Comparison of ENCODE assay signal across 19 cellular contexts in the genomic region with DNA sequence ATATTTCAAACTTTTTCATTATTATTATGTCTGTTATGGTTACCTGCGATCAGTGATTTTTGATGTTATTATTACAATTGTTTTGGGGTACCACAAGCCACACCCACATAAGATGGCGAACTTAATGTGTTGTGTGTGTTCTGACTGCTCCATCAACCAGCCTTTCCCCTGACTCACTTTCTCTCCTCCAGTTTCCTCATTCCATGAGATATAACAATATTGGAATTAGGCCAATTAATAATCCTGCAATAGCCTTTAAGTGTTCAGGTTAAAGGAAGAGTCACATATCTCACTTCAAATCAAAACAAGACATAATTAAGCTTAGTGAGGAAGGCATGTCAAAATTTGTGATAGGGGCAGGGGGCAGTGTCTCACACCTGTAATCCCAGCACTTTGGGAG. TPM values are rescaled to one million over a fixed set of nuclear protein-coding genes. Genes with fewer than 3 reads are reported as not detected.
"Had no signal": no experiment of that assay in that cellular context is flagged by ENCODE, and none has a peak within 500 bp of the region (broad histone marks: within the 10 kb centered on the region; RNA-seq: fewer than 3 reads in every experiment).

No MANE protein-coding gene starts in this region.

- DNase-seq: activated CD4-positive, alpha-beta memory T cell treated with anti-CD3 and anti-CD28 coated beads, Interleukin-2, amount 10 ng/mL, durations not matched to agents 7 days and 5 days; activated CD4-positive, alpha-beta T cell treated with anti-CD3 and anti-CD28 coated beads for 36 hours; activated effector memory CD4-positive, alpha-beta T cell treated with Interleukin-2 at 50 U/mL for 16 hours; activated naive CD4-positive, alpha-beta T cell treated with anti-CD3 and anti-CD28 coated beads, Interleukin-2, amount 50 U/mL, for 16 hours; activated T-cell treated with anti-CD3 and anti-CD28 coated beads, Interleukin-2, amount 50 U/mL, for 24 hours; gastrocnemius medialis; heart right ventricle; islet precursor cell; left ventricle myocardium superior; mesenchymal stem cell; naive thymus-derived CD8-positive, alpha-beta T cell; pancreas; stimulated activated CD4-positive, alpha-beta T cell treated with anti-CD3 and anti-CD28 coated beads, Interleukin-4, amount 100 ng/mL, for 1 hour; stimulated activated naive CD4-positive, alpha-beta T cell; T-helper 17 cell; tibial artery; WERI-Rb-1 had no signal

- ATAC-seq: activated CD4-positive, alpha-beta T cell treated with anti-CD3 and anti-CD28 coated beads for 36 hours; gastrocnemius medialis; heart right ventricle; left ventricle myocardium superior; naive thymus-derived CD8-positive, alpha-beta T cell; pancreas; T-helper 17 cell had no signal

- H3K4me3 ChIP-seq: gastrocnemius medialis, heart right ventricle, pancreas, tibial artery had no signal

- H3K9me3 ChIP-seq: gastrocnemius medialis, pancreas, tibial artery had no signal

- FAIRE-seq: colon, pancreas, urothelium cell line had no signal

- H3K4me1 ChIP-seq: pancreas, tibial artery had no signal

- H3K27ac ChIP-seq: gastrocnemius medialis, heart right ventricle, pancreas, tibial artery, WERI-Rb-1 had no signal

- H3K36me3 ChIP-seq: gastrocnemius medialis, heart right ventricle, pancreas, tibial artery, WERI-Rb-1 had no signal

- H3K27me3 ChIP-seq: gastrocnemius medialis, heart right ventricle, pancreas, tibial artery had no signal

RNA-seq across cellular contexts. Expression of a gene that starts 16.3 kb away (rescaled TPM):
- total RNA-seq: activated CD4-positive, alpha-beta memory T cell treated with anti-CD3 and anti-CD28 coated beads, Interleukin-2, amount 10 ng/mL, durations not matched to agents 7 days and 5 days; activated CD4-positive, alpha-beta T cell treated with anti-CD3 and anti-CD28 coated beads for 36 hours; naive thymus-derived CD8-positive, alpha-beta T cell; T-helper 17 cell had no signal
- polyA plus RNA-seq: naive thymus-derived CD8-positive, alpha-beta T cell had no signal
